Comparison of ENCODE assay signal across 1 cellular context in the genomic region with DNA sequence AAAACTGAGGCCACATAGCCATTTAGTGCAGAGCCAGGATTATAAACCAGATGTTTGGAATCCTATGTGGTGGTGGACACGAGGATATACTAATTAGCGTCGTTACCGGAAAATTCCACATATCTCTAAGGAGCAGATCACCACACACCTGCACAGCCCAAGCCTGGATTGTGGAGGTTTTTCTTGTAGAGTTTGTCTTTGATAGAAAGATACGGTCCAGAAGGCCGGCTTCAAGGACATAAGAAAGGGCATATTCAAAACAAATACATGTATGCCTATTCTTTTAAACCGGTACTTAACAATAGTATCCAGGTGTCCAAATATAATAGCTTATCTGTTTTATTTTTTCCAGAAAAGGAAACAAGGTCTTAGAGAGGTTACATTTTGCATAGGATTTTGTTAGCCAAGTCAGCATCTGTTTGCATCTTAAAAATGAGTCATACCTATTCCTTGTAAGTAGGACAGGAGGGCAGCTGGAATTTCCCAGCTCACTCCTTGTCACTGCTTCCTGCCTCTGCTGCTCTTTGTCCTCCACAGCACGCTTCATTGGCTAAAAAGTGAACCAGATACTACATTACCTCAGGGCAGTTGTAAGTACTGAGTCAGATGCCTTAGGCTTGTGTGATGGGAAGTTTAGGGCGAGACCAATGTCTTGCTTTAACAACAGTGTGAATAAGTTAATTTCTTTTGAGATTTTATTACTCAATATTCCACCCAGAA.
A peak's percentile ranks its signal among the peaks of the same experiment; 100 is the strongest.
TF ChIP-seq lines count a peak whose summit lies in the region.

No MANE protein-coding gene starts in this region.

TF ChIP-seq in GM12878, 131 proteins besides CTCF, POLR2A, EP300 and RAD21 (continued from another document):
- TF ChIP-seq, protein P1, sequence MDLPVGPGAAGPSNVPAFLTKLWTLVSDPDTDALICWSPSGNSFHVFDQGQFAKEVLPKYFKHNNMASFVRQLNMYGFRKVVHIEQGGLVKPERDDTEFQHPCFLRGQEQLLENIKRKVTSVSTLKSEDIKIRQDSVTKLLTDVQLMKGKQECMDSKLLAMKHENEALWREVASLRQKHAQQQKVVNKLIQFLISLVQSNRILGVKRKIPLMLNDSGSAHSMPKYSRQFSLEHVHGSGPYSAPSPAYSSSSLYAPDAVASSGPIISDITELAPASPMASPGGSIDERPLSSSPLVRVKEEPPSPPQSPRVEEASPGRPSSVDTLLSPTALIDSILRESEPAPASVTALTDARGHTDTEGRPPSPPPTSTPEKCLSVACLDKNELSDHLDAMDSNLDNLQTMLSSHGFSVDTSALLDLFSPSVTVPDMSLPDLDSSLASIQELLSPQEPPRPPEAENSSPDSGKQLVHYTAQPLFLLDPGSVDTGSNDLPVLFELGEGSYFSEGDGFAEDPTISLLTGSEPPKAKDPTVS (IDR thresholded peaks at IDR 0.05; ENCODE audit: low read depth, low read length), result no peak
- TF ChIP-seq TCF12 (IDR thresholded peaks at IDR 0.05; ENCODE audit: low read depth, low read length), result 0 out of 2 replicates have a peak, but pooled peaks have one; percentile 17
- TF ChIP-seq IKZF2 (IDR thresholded peaks at IDR 0.05), result peak; percentile 87
- TF ChIP-seq FOXM1 (IDR thresholded peaks at IDR 0.05; ENCODE audit: low read depth, low read length), result peak; percentile 48; the same call in 1 of the 2 replicates
- TF ChIP-seq IRF4 (IDR thresholded peaks at IDR 0.05; ENCODE audit: low read depth, low read length), result 0 out of 2 replicates have a peak, but pooled peaks have one; percentile 35
- TF ChIP-seq NR2F1 (conservative IDR thresholded peaks at IDR 0.05), result 0 out of 2 replicates have a peak, but pooled peaks have one; percentile 31
- no peak for TF ChIP-seq PAX8 (IDR thresholded peaks at IDR 0.05)
- TF ChIP-seq, protein P2, sequence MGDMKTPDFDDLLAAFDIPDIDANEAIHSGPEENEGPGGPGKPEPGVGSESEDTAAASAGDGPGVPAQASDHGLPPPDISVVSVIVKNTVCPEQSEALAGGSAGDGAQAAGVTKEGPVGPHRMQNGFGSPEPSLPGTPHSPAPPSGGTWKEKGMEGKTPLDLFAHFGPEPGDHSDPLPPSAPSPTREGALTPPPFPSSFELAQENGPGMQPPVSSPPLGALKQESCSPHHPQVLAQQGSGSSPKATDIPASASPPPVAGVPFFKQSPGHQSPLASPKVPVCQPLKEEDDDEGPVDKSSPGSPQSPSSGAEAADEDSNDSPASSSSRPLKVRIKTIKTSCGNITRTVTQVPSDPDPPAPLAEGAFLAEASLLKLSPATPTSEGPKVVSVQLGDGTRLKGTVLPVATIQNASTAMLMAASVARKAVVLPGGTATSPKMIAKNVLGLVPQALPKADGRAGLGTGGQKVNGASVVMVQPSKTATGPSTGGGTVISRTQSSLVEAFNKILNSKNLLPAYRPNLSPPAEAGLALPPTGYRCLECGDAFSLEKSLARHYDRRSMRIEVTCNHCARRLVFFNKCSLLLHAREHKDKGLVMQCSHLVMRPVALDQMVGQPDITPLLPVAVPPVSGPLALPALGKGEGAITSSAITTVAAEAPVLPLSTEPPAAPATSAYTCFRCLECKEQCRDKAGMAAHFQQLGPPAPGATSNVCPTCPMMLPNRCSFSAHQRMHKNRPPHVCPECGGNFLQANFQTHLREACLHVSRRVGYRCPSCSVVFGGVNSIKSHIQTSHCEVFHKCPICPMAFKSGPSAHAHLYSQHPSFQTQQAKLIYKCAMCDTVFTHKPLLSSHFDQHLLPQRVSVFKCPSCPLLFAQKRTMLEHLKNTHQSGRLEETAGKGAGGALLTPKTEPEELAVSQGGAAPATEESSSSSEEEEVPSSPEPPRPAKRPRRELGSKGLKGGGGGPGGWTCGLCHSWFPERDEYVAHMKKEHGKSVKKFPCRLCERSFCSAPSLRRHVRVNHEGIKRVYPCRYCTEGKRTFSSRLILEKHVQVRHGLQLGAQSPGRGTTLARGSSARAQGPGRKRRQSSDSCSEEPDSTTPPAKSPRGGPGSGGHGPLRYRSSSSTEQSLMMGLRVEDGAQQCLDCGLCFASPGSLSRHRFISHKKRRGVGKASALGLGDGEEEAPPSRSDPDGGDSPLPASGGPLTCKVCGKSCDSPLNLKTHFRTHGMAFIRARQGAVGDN (IDR thresholded peaks at IDR 0.05), result peak; percentile 66; the same call in 1 of the 2 replicates
- peak; percentile 27; the same call in 1 of the 2 replicates for TF ChIP-seq PAX5 (IDR thresholded peaks at IDR 0.05; ENCODE audit: borderline replicate concordance, low read depth, low read length)
- TF ChIP-seq RUNX3 (IDR thresholded peaks at IDR 0.05; ENCODE audit: low read length), result peak; percentile 34; the same call in 1 of the 2 replicates
- TF ChIP-seq JUNB (IDR thresholded peaks at IDR 0.05), result peak; percentile 64
- peak; percentile 96 for TF ChIP-seq EED (IDR thresholded peaks at IDR 0.05; ENCODE audit: low read depth)
- no peak for TF ChIP-seq DPF2 (IDR thresholded peaks at IDR 0.05)
- TF ChIP-seq BHLHE40 (IDR thresholded peaks at IDR 0.05; ENCODE audit: borderline replicate concordance in 1 of 2, low read depth in 2 of 2, low read length in 1 of 2), result peak in 1 of 2 experiments; percentile 34; a peak in 1 of 4 replicates
- TF ChIP-seq ATF7 (IDR thresholded peaks at IDR 0.05; ENCODE audit: low read depth), result peak; percentile 54; the same call in 1 of the 2 replicates
- peak; percentile 76 for TF ChIP-seq RELB (IDR thresholded peaks at IDR 0.05; ENCODE audit: low read depth)
- TF ChIP-seq KAT2A (conservative IDR thresholded peaks at IDR 0.05; ENCODE audit: control insufficient read depth, low read depth, low read length), result no peak
- TF ChIP-seq CHD2 (IDR thresholded peaks at IDR 0.05; ENCODE audit: borderline replicate concordance, low read depth, low read length), result no peak
- TF ChIP-seq CBX5 (IDR thresholded peaks at IDR 0.05; ENCODE audit: low read depth), result no peak
- no peak for TF ChIP-seq PML (IDR thresholded peaks at IDR 0.05; ENCODE audit: low read length)
- peak; percentile 88 for TF ChIP-seq RELA (IDR thresholded peaks at IDR 0.05; ENCODE audit: borderline replicate concordance, partially characterized antibody)
TF ChIP-seq in GM12878: peak in this region for 19.
